ENCODE assay signal across 8 cellular contexts in the genomic region with DNA sequence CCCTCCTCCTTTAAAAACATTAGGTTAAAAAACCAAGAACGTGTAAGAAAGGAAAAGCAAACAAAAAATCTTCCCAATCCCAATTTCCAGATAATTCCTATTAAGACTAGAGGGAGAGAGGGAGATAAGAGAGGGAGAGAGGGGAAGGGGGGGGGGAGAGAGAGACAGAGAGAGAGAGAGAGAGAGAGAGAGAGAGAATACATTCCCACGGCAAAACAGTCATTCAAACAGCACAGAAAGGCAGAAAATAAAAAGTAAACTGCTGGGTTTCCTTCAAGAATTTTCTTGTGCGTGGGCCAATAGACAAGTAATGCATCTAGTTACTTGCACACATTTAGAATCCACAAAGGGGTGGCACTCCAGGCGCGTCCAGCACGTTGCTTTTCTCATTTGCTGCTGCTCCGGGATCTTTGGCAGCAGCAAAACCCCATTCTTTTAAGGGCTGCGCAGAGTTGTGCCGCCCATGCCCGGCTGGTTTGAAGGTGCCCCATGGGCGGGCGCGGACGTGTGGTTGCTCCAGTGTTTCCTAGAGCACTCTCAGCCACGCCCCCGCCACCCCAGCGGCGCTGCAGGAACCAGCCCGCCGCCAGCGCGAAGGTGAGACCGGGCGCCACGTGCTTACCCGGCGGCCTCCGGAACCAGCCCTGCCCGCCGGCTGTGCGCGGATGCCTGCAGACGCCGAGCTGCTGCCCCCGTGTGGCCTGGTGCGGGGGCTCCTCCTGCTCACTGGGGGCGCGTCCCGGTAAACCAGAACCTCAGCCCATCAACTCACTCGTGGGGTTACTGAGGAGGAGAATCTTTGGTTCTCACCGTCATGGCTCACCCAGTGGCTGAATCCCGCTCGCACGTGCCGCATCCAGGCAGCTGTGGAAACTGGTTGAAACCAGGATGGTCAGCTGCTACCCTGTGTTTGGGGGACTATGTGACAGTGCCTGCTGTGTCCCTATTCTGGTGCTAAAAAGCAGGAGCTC. TPM values are rescaled to one million over a fixed set of nuclear protein-coding genes. Genes with fewer than 3 reads are reported as not detected.
DNase-seq lines count a peak whose midpoint lies in the region; ATAC-seq, FAIRE-seq and TF ChIP-seq lines count a peak whose summit lies in the region.

No MANE protein-coding gene starts in this region.

- H3K27ac ChIP-seq in parathyroid adenoma (no peak overlapping the region), upper lobe of right lung (no peak overlapping the region)

- peak; percentile 95 for DNase-seq in DMS 273 (lab: John Stamatoyannopoulos, UW; ENCODE audit: unreplicated experiment)
- peak; percentile 45 for DNase-seq in HTR-8/SVneo (ENCODE audit: insufficient read length, low spot score)
- DNase-seq in RPMI8226, result peak; percentile 89
- peak; percentile 87 for DNase-seq in activated effector memory CD4-positive, alpha-beta T cell treated with anti-CD3 and anti-CD28 coated beads, Interleukin-2, amount 50 U/mL, for 16 hours
- DNase-seq in foreskin melanocyte, result peak; percentile 24
- DNase-seq in upper lobe of right lung, result peak; percentile 89

- peak overlapping the region; percentile 57 for H2AFZ ChIP-seq in parathyroid adenoma

- H3K4me1 ChIP-seq in parathyroid adenoma (no peaks in the 10 kb centered on the region), upper lobe of right lung (peaks cover 6% of the 10 kb centered on the region)

- H3K27me3 ChIP-seq in parathyroid adenoma (ENCODE audit: control insufficient read depth, insufficient read depth, low read length) (no peaks in the 10 kb centered on the region), upper lobe of right lung (peaks cover 55% of the 10 kb centered on the region)

- no peak overlapping the region for H3K4me3 ChIP-seq in parathyroid adenoma (ENCODE audit: low read depth, low read length)
- H3K4me3 ChIP-seq in upper lobe of right lung, result no peak overlapping the region

- peak overlapping the region; percentile 66 for H3K4me2 ChIP-seq in parathyroid adenoma (ENCODE audit: low read length)

- H3K9me3 ChIP-seq in parathyroid adenoma (ENCODE audit: control insufficient read depth, low read length), result no peaks in the 10 kb centered on the region
- H3K9me3 ChIP-seq in upper lobe of right lung, result no peaks in the 10 kb centered on the region

- ATAC-seq in GM21447 (IDR thresholded peaks at IDR 0.05; ENCODE audit: unreplicated experiment), result peak; percentile 71
- peak; percentile 98 for ATAC-seq in upper lobe of right lung

- FAIRE-seq in HTR-8/SVneo (lab: Jason Lieb, UNC), result no peak

- TF ChIP-seq CTCF in parathyroid adenoma (IDR thresholded peaks at IDR 0.05), result peak; percentile 72
- TF ChIP-seq CTCF in upper lobe of right lung (IDR thresholded peaks at IDR 0.05), result peak; percentile 70

- H3K79me2 ChIP-seq in parathyroid adenoma, result no peaks in the 10 kb centered on the region

- intact Hi-C loops in upper lobe of right lung (cut with DNase I), result loop anchor here (10.0 kb wide), 1 partner anchor 309 kb away; no protein-coding TSS in a partner anchor

- no peak overlapping the region for H3K9ac ChIP-seq in parathyroid adenoma

- H3K36me3 ChIP-seq in parathyroid adenoma (ENCODE audit: control insufficient read depth, insufficient read depth, low read length), result no peaks in the 10 kb centered on the region
- H3K36me3 ChIP-seq in upper lobe of right lung, result no peaks in the 10 kb centered on the region

RNA-seq across cellular contexts. Expression of a gene that starts 44.6 kb away (rescaled TPM):
- total RNA-seq in upper lobe of right lung, result 4.9 TPM

RNA-seq across cellular contexts. Expression of a gene that starts 48.6 kb away (rescaled TPM):
- not detected for total RNA-seq in upper lobe of right lung

Comparison
In these comparisons a context has a peak if more than half of its experiments do, and no peak if none do; other contexts are left out.
1. DNase-seq: peak in every context shown above with its lines; median percentile 95 in DMS 273; 89 in RPMI8226; 89 in upper lobe of right lung; 87 in activated effector memory CD4-positive, alpha-beta T cell treated with anti-CD3 and anti-CD28 coated beads, Interleukin-2, amount 50 U/mL, for 16 hours; 45 in HTR-8/SVneo; 24 in foreskin melanocyte.